In the genomic region with DNA sequence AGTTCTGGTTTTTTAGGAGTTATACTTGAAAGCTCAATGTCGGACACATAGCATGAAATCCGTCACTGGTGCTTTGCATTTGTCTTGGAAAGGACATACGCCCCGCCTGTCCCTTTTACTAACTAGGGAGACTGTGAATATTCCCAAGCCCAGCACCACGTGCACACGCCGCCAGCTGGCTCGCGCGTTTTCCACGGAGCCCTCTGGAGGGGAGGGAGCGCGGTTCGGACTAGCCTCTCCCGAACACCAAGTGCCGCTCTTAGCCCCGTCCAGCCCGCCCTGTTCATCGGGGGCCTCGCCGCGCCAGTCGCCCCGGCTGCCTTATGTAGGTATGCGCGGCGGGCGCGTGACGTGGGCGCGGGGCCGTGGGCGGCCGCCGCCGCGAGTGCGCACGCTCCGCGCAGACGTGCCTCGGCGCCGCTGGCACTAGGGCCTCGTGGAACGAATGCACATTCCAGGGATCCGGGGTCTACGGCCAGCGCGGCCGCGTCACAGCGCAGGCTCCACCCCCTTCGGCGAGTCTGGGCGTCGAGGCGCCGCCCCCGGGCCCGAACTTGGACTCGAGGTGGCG, we compare ENCODE assay signal across 8 cellular contexts. TPM values are rescaled to one million over a fixed set of nuclear protein-coding genes. Genes with fewer than 3 reads are reported as not detected.
A peak's percentile ranks its signal among the peaks of the same experiment; 100 is the strongest.
DNase-seq lines count a peak whose midpoint lies in the region; TF ChIP-seq lines count a peak whose summit lies in the region.

No MANE protein-coding gene starts in this region.

- TF ChIP-seq CTCF in GM20000 (IDR thresholded peaks at IDR 0.05; ENCODE audit: extremely low read depth, missing control alignments) = no peak

- no peaks in the 10 kb centered on the region for H3K27me3 ChIP-seq in ectodermal cell (ENCODE audit: control insufficient read depth, insufficient read depth, low read length, poor library complexity, severe bottlenecking)

- H3K36me3 ChIP-seq in ectodermal cell (ENCODE audit: control insufficient read depth, insufficient read depth, low read length) = peaks cover 5% of the 10 kb centered on the region

- peaks cover 35% of the 10 kb centered on the region for H3K4me1 ChIP-seq in ectodermal cell (ENCODE audit: control insufficient read depth, insufficient read depth, low read length)

- peak overlapping the region; percentile 91 for H3K27ac ChIP-seq in ectodermal cell (ENCODE audit: insufficient read depth, low read depth, low read length, poor library complexity, severe bottlenecking)

- peak; percentile 84 for DNase-seq in CMK (ENCODE audit: low read depth)
- peak; percentile 95 for DNase-seq in GM20000 (ENCODE audit: low spot score)
- peak; percentile 91 for DNase-seq in HT-29 (ENCODE audit: low spot score)
- peak; percentile 96 for DNase-seq in NK-92 treated with Interleukin-12 subunit alpha and Interleukin-12 subunit beta, amount 100 ng/mL, for 24 hours (lab: John Stamatoyannopoulos, UW)
- DNase-seq in activated CD8-positive, alpha-beta memory T cell treated with anti-CD3 and anti-CD28 coated beads for 24 hours = peak; percentile 95
- peak; percentile 95 to 97 for DNase-seq in lung microvascular endothelial cell (ENCODE audit: low read depth in 2 of 2)
- DNase-seq in stimulated activated CD4-positive, alpha-beta T cell treated with anti-CD3 and anti-CD28 coated beads, TNF-alpha, amount 100 ng/mL, for 4 hours (ENCODE audit: low read depth in 3 of 3) = peak; percentile 84 to 85 (median 85)

- H3K9me3 ChIP-seq in ectodermal cell (ENCODE audit: control insufficient read depth, low read length) = no peaks in the 10 kb centered on the region

- 0% methylated on average over 65 of the region's 65 CpGs for WGBS in ectodermal cell, 2 experiments

- peak overlapping the region; percentile 60 for H3K4me3 ChIP-seq in ectodermal cell (ENCODE audit: insufficient read depth, low read depth, low read length)

RNA-seq across cellular contexts. Expression of a gene that starts 0.7 kb away (rescaled TPM):
- 203 and 235 TPM in 2 replicates for total RNA-seq in HT-29 (2014; rRNA removed; shearing (Covaris generic))
- polyA plus RNA-seq in ectodermal cell (2013, experiment 1 of 4) = 56.3 TPM
- polyA plus RNA-seq in ectodermal cell (2013, experiment 2 of 4) = 39.8 TPM
- 41.4 TPM for polyA plus RNA-seq in ectodermal cell (2013, experiment 3 of 4)
- 51.6 TPM for polyA plus RNA-seq in ectodermal cell (2013, experiment 4 of 4)
- 66.3 and 70.2 TPM in 2 replicates for total RNA-seq in lung microvascular endothelial cell

Comparison
In these comparisons a context has a peak if more than half of its experiments do, and no peak if none do; other contexts are left out.
1. Peak in every context shown above with its lines: DNase-seq, H3K4me3 ChIP-seq and H3K27ac ChIP-seq.